Comparison of ENCODE assay signal across 19 cellular contexts in genomic region chr21:35017256-35017655, GRCh38. TPM values are rescaled to one million over a fixed set of nuclear protein-coding genes. Genes with fewer than 3 reads are reported as not detected.
DNase-seq lines count a peak whose midpoint lies in the region; ATAC-seq, FAIRE-seq and TF ChIP-seq lines count a peak whose summit lies in the region.
"Had no signal": no experiment of that assay in that cellular context is flagged by ENCODE, and none has a peak within 500 bp of the region (broad histone marks: within the 10 kb centered on the region; RNA-seq: fewer than 3 reads in every experiment).

No MANE protein-coding gene starts in this region.

- H3K27ac ChIP-seq in KOPT-K1 (ENCODE audit: low read depth, low read length, poor library complexity, severe bottlenecking) (peak overlapping the region; percentile 98), vagina (no peak overlapping the region)

- no peak for DNase-seq in stimulated activated naive CD8-positive, alpha-beta T cell treated with anti-CD3 and anti-CD28 coated beads, Interleukin-15, Interleukin-2, amounts not matched to agents 100 U/mL and 50 U/mL, for 24 hours
- DNase-seq in central memory CD8-positive, alpha-beta T cell (ENCODE audit: low spot score in 2 of 2), result no peak
- DNase-seq in vagina (ENCODE audit: extremely low spot score in 2 of 2), result peak; percentile 16 to 44
- no peak for DNase-seq in glomerular visceral epithelial cell (ENCODE audit: extremely low spot score)
- DNase-seq in GM12891 (ENCODE audit: insufficient read length, low spot score), result no peak
- DNase-seq in AG08395 (ENCODE audit: low spot score), result no peak
- DNase-seq: ACHN, COR-L47, NCI-H1048, NCI-H1694 treated with DMSO at 0.1 percent for 48 hours, NCI-H446, NCI-H748 treated with DMSO at 0.1 percent for 48 hours, SHP77 had no signal

- H3K36me3 Mint-ChIP-seq in stimulated activated naive CD8-positive, alpha-beta T cell treated with anti-CD3 and anti-CD28 coated beads, Interleukin-15, Interleukin-2, amounts not matched to agents 100 ng/mL and 50 ng/mL, for 24 hours (ENCODE audit: low read depth), result no peaks in the 10 kb centered on the region
- H3K36me3 Mint-ChIP-seq in central memory CD8-positive, alpha-beta T cell (ENCODE audit: insufficient read depth), result peaks cover 5% of the 10 kb centered on the region

- no peaks in the 10 kb centered on the region for H3K4me1 ChIP-seq in vagina
- H3K4me1 ChIP-seq: HAP-1 had no signal

- no peak for TF ChIP-seq POLR2A in vagina (IDR thresholded peaks at IDR 0.05)
- TF ChIP-seq POLR2A in GM12891 (IDR thresholded peaks at IDR 0.05; ENCODE audit: low read depth, low read length), result no peak

- no peak overlapping the region for H3K4me3 Mint-ChIP-seq in stimulated activated naive CD8-positive, alpha-beta T cell treated with anti-CD3 and anti-CD28 coated beads, Interleukin-15, Interleukin-2, amounts not matched to agents 100 ng/mL and 50 ng/mL, for 24 hours
- H3K4me3 Mint-ChIP-seq in central memory CD8-positive, alpha-beta T cell, result no peak overlapping the region
- H3K4me3 Mint-ChIP-seq: B cell had no signal

- TF ChIP-seq CTCF in vagina (IDR thresholded peaks at IDR 0.05), result no peak

- intact Hi-C loops in vagina (cut with DNase I), result no loop called here

- H3K9me3 ChIP-seq in KOPT-K1 (ENCODE audit: insufficient read depth, low read length, poor library complexity, severe bottlenecking) (no peaks in the 10 kb centered on the region), vagina (no peaks in the 10 kb centered on the region)
- H3K9me3 ChIP-seq: HAP-1 had no signal

- no peaks in the 10 kb centered on the region for H3K9me3 Mint-ChIP-seq in stimulated activated naive CD8-positive, alpha-beta T cell treated with anti-CD3 and anti-CD28 coated beads, Interleukin-15, Interleukin-2, amounts not matched to agents 100 ng/mL and 50 ng/mL, for 24 hours
- H3K9me3 Mint-ChIP-seq in central memory CD8-positive, alpha-beta T cell, result no peaks in the 10 kb centered on the region

- H3K27me3 ChIP-seq in vagina, result no peaks in the 10 kb centered on the region

- no peaks in the 10 kb centered on the region for H3K27me3 Mint-ChIP-seq in stimulated activated naive CD8-positive, alpha-beta T cell treated with anti-CD3 and anti-CD28 coated beads, Interleukin-15, Interleukin-2, amounts not matched to agents 100 ng/mL and 50 ng/mL, for 24 hours
- H3K27me3 Mint-ChIP-seq in central memory CD8-positive, alpha-beta T cell, result no peaks in the 10 kb centered on the region
- H3K27me3 Mint-ChIP-seq: B cell had no signal

- no peak for ATAC-seq in stimulated activated naive CD8-positive, alpha-beta T cell treated with anti-CD3 and anti-CD28 coated beads, Interleukin-15, Interleukin-2, amounts not matched to agents 100 U/mL and 50 U/mL, for 24 hours
- ATAC-seq in central memory CD8-positive, alpha-beta T cell (replicated peaks; ENCODE audit: extremely low read depth, poor library complexity, severe bottlenecking), result no peak
- ATAC-seq: SK-N-SH treated with all-trans-retinoic acid at 6 μM for 48 hours had no signal

- H3K36me3 ChIP-seq in KOPT-K1 (ENCODE audit: insufficient read depth, low read length) (peaks cover 47% of the 10 kb centered on the region), vagina (no peaks in the 10 kb centered on the region)
- H3K36me3 ChIP-seq: HAP-1 had no signal

- H3K4me3 ChIP-seq in vagina, result no peak overlapping the region
- H3K4me3 ChIP-seq: HAP-1 had no signal

- H3K27ac Mint-ChIP-seq in stimulated activated naive CD8-positive, alpha-beta T cell treated with anti-CD3 and anti-CD28 coated beads, Interleukin-15, Interleukin-2, amounts not matched to agents 100 ng/mL and 50 ng/mL, for 24 hours, result peak overlapping the region; percentile 57
- H3K27ac Mint-ChIP-seq in central memory CD8-positive, alpha-beta T cell (ENCODE audit: low read depth), result peak overlapping the region; percentile 66

- H3K4me1 Mint-ChIP-seq in stimulated activated naive CD8-positive, alpha-beta T cell treated with anti-CD3 and anti-CD28 coated beads, Interleukin-15, Interleukin-2, amounts not matched to agents 100 ng/mL and 50 ng/mL, for 24 hours (ENCODE audit: low read depth), result peaks cover 85% of the 10 kb centered on the region
- peaks cover 81% of the 10 kb centered on the region for H3K4me1 Mint-ChIP-seq in central memory CD8-positive, alpha-beta T cell

- FAIRE-seq in GM12891 (lab: Jason Lieb, UNC), result no peak
- FAIRE-seq: RCC 7860 had no signal

TF ChIP-seq in GM12891, 5 proteins besides CTCF, POLR2A, EP300 and RAD21:
- TF ChIP-seq POU2F2 (IDR thresholded peaks at IDR 0.05; ENCODE audit: low read depth, low read length) (no peak), SPI1 (IDR thresholded peaks at IDR 0.05; ENCODE audit: low read depth, low read length) (no peak), POLR2AphosphoS5 (IDR thresholded peaks at IDR 0.05; ENCODE audit: low read depth, low read length) (no peak), PAX5 (IDR thresholded peaks at IDR 0.05; ENCODE audit: insufficient read depth, low read length, severe bottlenecking) (no peak), TAF1 (IDR thresholded peaks at IDR 0.05; ENCODE audit: low read depth, low read length) (no peak)
TF ChIP-seq in GM12891: peak in this region for 0.

RNA-seq across cellular contexts. Expression of gene RUNX1, which starts 31.8 kb away (rescaled TPM):
- 62.1 TPM for total RNA-seq in vagina
- polyA plus RNA-seq in GM12891 (2012; ENCODE audit: low read depth, missing spikeins), result 16.1 TPM

Comparison
In these comparisons a context has a peak if more than half of its experiments do, and no peak if none do; other contexts are left out.
1. DNase-seq: peak in vagina (2 of 2); none in stimulated activated naive CD8-positive, alpha-beta T cell treated with anti-CD3 and anti-CD28 coated beads, Interleukin-15, Interleukin-2, amounts not matched to agents 100 U/mL and 50 U/mL, for 24 hours (single experiment), central memory CD8-positive, alpha-beta T cell (0 of 2), glomerular visceral epithelial cell (single experiment), GM12891 (single experiment) and AG08395 (single experiment).